In the genomic region with DNA sequence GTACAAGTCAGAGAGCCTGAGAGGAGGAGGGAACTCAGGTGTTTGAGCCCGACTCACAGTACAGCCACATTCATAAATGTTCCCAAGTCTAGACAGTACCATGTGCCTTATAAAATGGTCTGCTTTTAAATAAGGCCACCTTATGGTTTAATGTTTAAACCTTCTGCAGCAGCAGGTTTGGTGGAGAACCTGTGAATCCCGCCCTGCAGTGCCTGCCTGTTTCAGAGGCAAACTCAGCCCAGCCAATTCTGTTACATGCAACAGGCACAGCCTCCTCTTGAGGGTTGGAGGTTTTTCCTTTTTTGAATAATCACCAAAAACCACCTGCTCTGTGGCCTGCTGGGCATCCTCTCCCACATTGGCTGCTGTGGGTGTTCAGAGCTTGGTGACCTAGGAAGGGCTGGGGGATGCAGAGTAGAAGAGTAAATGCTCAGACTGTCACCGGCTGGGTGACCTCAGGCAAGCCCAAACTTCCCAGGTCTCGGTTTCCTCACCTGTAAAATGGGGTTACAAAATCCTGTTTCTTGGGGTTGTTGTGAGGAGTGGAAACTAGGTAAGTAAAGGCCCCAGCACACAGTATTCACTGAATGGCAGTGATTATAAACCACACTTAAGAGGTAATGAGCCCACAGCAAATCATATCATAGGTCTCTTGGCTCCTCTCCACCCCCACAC, we compare ENCODE assay signal across 19 cellular contexts. TPM values are rescaled to one million over a fixed set of nuclear protein-coding genes. Genes with fewer than 3 reads are reported as not detected.
DNase-seq lines count a peak whose midpoint lies in the region; ATAC-seq, FAIRE-seq and TF ChIP-seq lines count a peak whose summit lies in the region.
"Had no signal": no experiment of that assay in that cellular context is flagged by ENCODE, and none has a peak within 500 bp of the region (broad histone marks: within the 10 kb centered on the region; RNA-seq: fewer than 3 reads in every experiment).

No MANE protein-coding gene starts in this region.

- peaks cover 3 to 7% of the 10 kb centered on the region in 2 experiments for H4K20me1 ChIP-seq in H1 (replicated peaks in 1 of 2; ENCODE audit: control insufficient read depth in 1 of 2, insufficient read depth in 2 of 2, low read length in 2 of 2)

- CTCF ChIA-PET in H1 (lab: Charles Lee; ENCODE audit: partially characterized antibody): interaction anchor here (1.0 kb wide), 1 partner anchor 20 kb away, joined by 3 read pairs; no protein-coding TSS in a partner anchor

- peak overlapping the region; percentile 88 for H2BK20ac ChIP-seq in H1 (ENCODE audit: low read length)

- WGBS in heart left ventricle, 4 donors: 71 to 80% (median 77%) methylated on average over 4 of the region's 4 CpGs
- WGBS in H1 (ENCODE audit: extremely low coverage in 1 of 2, insufficient coverage in 1 of 2, insufficient read length in 1 of 2, insufficient replicate concordance in 2 of 2, low coverage in 1 of 2, low lambda C conversion rate in 2 of 2, missing lambda C conversion rate in 1 of 2), 2 experiments: 85% methylated on average over 4 of the region's 4 CpGs; no CpG with 5 or more reads in 1 of the 2 experiments

- H2BK5ac ChIP-seq in H1 (ENCODE audit: low read depth, low read length): peak overlapping the region; percentile 37; the same call in 1 of the 2 replicates

- no peak overlapping the region for H2BK12ac ChIP-seq in H1 (ENCODE audit: low read depth, low read length)

- H3K18ac ChIP-seq in H1 (ENCODE audit: extremely low read depth, low read length): 0 out of 2 replicates have a peak overlapping the region, but pooled peaks have one; percentile 17

- H2AFZ ChIP-seq in H1 (ENCODE audit: low read length): no peak overlapping the region
- H2AFZ ChIP-seq: parathyroid adenoma had no signal

- H2AK5ac ChIP-seq in H1 (ENCODE audit: low read depth, low read length): no peak overlapping the region

- H3K4me1 ChIP-seq in heart left ventricle (peaks cover 27 to 100% (median 93%) of the 10 kb centered on the region in 12 donors), H1 (replicated peaks in 1 of 4; ENCODE audit: control insufficient read depth in 3 of 4, insufficient read depth in 4 of 4, low read length in 3 of 4) (peaks cover 25 to 55% (median 47%) of the 10 kb centered on the region in 4 experiments), mucosa of descending colon (ENCODE audit: low read depth) (peaks cover 35% of the 10 kb centered on the region), tibial artery (peaks cover 14 to 100% (median 90%) of the 10 kb centered on the region in 4 donors)

- peaks cover 7% of the 10 kb centered on the region; the same call in 1 of the 2 replicates for H3K79me1 ChIP-seq in H1 (ENCODE audit: low read depth, low read length)

- H3K27ac ChIP-seq in heart left ventricle (peak overlapping the region in 10 of 12 donors; percentile 18 to 99 (median 81)), H1 (ENCODE audit: low read depth, low read length) (no peak overlapping the region), tibial artery (peak overlapping the region; percentile 82 to 87)
- H3K27ac ChIP-seq: cardiac muscle cell, testis had no signal

- POLR2A ChIA-PET in H1 (lab: Charles Lee; ENCODE audit: partially characterized antibody): interaction anchor here (2.7 to 3.7 kb wide), 2 partner anchors 19 to 28 kb away, joined by 11 to 15 read pairs; partner anchors contain the start of gene NUAK1

- H3K9me3 ChIP-seq in heart left ventricle (no peaks in the 10 kb centered on the region), H1 (ENCODE audit: insufficient read depth in 2 of 2, low read depth in 1 of 2, low read length in 1 of 2) (no peaks in the 10 kb centered on the region), mucosa of descending colon (no peaks in the 10 kb centered on the region), tibial artery (no peaks in the 10 kb centered on the region)
- H3K9me3 ChIP-seq: testis had no signal

- TF ChIP-seq POLR2A in heart left ventricle (IDR thresholded peaks at IDR 0.05) (no peak), H1 (IDR thresholded peaks at IDR 0.05; ENCODE audit: control extremely low read depth in 1 of 2, low read depth in 2 of 2, low read length in 2 of 2) (no peak)

- TF ChIP-seq RAD21 in H1 (IDR thresholded peaks at IDR 0.05 in 1 of 2, conservative IDR thresholded peaks at IDR 0.05 in 1 of 2; ENCODE audit: low read depth in 2 of 2, low read length in 2 of 2): no peak

- H3K79me2 ChIP-seq in H1 (ENCODE audit: control insufficient read depth in 1 of 2, insufficient read depth in 2 of 2, low read length in 2 of 2): peaks cover 4 to 86% of the 10 kb centered on the region in 2 experiments

- no peak overlapping the region for H4K5ac ChIP-seq in H1 (ENCODE audit: insufficient read length, low read depth, low read length)

- H3K27me3 ChIP-seq in heart left ventricle: no peaks in the 10 kb centered on the region
- no peaks in the 10 kb centered on the region for H3K27me3 ChIP-seq in H1 (replicated peaks in 1 of 4; ENCODE audit: control insufficient read depth in 3 of 4, extremely low read depth in 1 of 4, insufficient read depth in 3 of 4, low read length in 3 of 4)
- H3K27me3 ChIP-seq in tibial artery: no peaks in the 10 kb centered on the region
- H3K27me3 ChIP-seq: cardiac muscle cell, testis had no signal

- ATAC-seq in heart left ventricle (no peak), Right ventricle myocardium inferior (no peak), mucosa of descending colon (peak; percentile 62), GM18498 (IDR thresholded peaks at IDR 0.05; ENCODE audit: unreplicated experiment) (no peak)
- ATAC-seq: activated CD4-positive, alpha-beta T cell treated with anti-CD3 and anti-CD28 coated beads for 36 hours had no signal

- no peak overlapping the region for H3K9ac ChIP-seq in H1 (replicated peaks in 1 of 4; ENCODE audit: extremely low read depth in 1 of 4, low read depth in 3 of 4, low read length in 3 of 4)
- H3K9ac ChIP-seq: parathyroid adenoma had no signal

- H3K14ac ChIP-seq in H1 (ENCODE audit: insufficient read length): no peak overlapping the region

- H3K36me3 ChIP-seq in heart left ventricle: peaks cover 0 to 3% (median 0%) of the 10 kb centered on the region in 9 donors
- no peaks in the 10 kb centered on the region for H3K36me3 ChIP-seq in H1 (ENCODE audit: control insufficient read depth in 2 of 4, insufficient read depth in 4 of 4, low read length in 3 of 4)
- no peaks in the 10 kb centered on the region for H3K36me3 ChIP-seq in mucosa of descending colon (ENCODE audit: low read depth)
- no peaks in the 10 kb centered on the region for H3K36me3 ChIP-seq in tibial artery
- H3K36me3 ChIP-seq: cardiac muscle cell had no signal

- H3K4ac ChIP-seq in H1 (replicated peaks; ENCODE audit: insufficient read length, low read depth, low read length): no peak overlapping the region

- intact Hi-C loops in heart left ventricle (cut with DNase I): no loop called here
- intact Hi-C loops in Right ventricle myocardium inferior (cut with DNase I): no loop called here
- intact Hi-C loops in mucosa of descending colon (cut with DNase I, micrococcal nuclease): no loop called here
- intact Hi-C loops in tibial artery (cut with DNase I; ENCODE audit: low total_unique reads): no loop called here

- TF ChIP-seq EP300 in H1 (IDR thresholded peaks at IDR 0.05; ENCODE audit: borderline replicate concordance in 1 of 2, low read depth in 2 of 2, low read length in 2 of 2): no peak

- no peak overlapping the region for H3K4me2 ChIP-seq in H1 (ENCODE audit: insufficient read depth in 1 of 2, low read depth in 2 of 2, low read length in 2 of 2)

- no peak overlapping the region for H4K91ac ChIP-seq in H1 (replicated peaks; ENCODE audit: insufficient read length, low read length)

- H3K56ac ChIP-seq in H1 (replicated peaks; ENCODE audit: insufficient read length, low read depth, low read length): no peak overlapping the region

- no peak overlapping the region for H3K4me3 ChIP-seq in heart left ventricle
- H3K4me3 ChIP-seq in H1 (ENCODE audit: extremely low read depth in 1 of 4, insufficient read depth in 2 of 4, low read depth in 3 of 4, low read length in 4 of 4): no peak overlapping the region
- no peak overlapping the region for H3K4me3 ChIP-seq in mucosa of descending colon
- no peak overlapping the region for H3K4me3 ChIP-seq in tibial artery
- H3K4me3 ChIP-seq: cardiac muscle cell, testis had no signal

- H3K23ac ChIP-seq in H1 (ENCODE audit: insufficient read length): no peak overlapping the region

- no peaks in the 10 kb centered on the region for H3K23me2 ChIP-seq in H1 (ENCODE audit: low read depth, low read length)

- H2BK15ac ChIP-seq in H1 (ENCODE audit: low read length): no peak overlapping the region

- TF ChIP-seq CTCF in heart left ventricle (IDR thresholded peaks at IDR 0.05) (no peak), H1 (IDR thresholded peaks at IDR 0.05; ENCODE audit: control extremely low read depth in 1 of 3, insufficient read depth in 1 of 3, low read depth in 1 of 3, low read length in 3 of 3) (no peak), mucosa of descending colon (IDR thresholded peaks at IDR 0.05) (no peak), tibial artery (IDR thresholded peaks at IDR 0.05) (no peak)

- DNase-seq in heart left ventricle: peak in 1 of 5 donors; percentile 16
- DNase-seq in Right ventricle myocardium inferior (ENCODE audit: missing footprints): no peak
- DNase-seq in H1 (ENCODE audit: low read depth in 1 of 2, low spot score in 2 of 2): no peak
- DNase-seq in mucosa of descending colon: peak in 2 of 3 donors; percentile 48 to 50
- no peak for DNase-seq in tibial artery
- no peak for DNase-seq in activated effector memory CD4-positive, alpha-beta T cell treated with Interleukin-2 at 50 U/mL for 16 hours
- DNase-seq in NCI-H524 treated with DMSO at 0.1 percent for 48 hours (lab: John Stamatoyannopoulos, UW): no peak
- DNase-seq: activated CD4-positive, alpha-beta T cell treated with anti-CD3 and anti-CD28 coated beads for 36 hours; C1 segment of cervical spinal cord; Kasumi-1; NCI-H1092 treated with DMSO at 0.1 percent for 48 hours; small intestine; stimulated activated CD4-positive, alpha-beta T cell treated with anti-CD3 and anti-CD28 coated beads, Interleukin-4, amount 100 ng/mL, for 4 hours; testis had no signal

- FAIRE-seq in H1 (lab: Jason Lieb, UNC): no peak
- FAIRE-seq: A204.1, RCC 7860, small intestine had no signal

- H2BK120ac ChIP-seq in H1 (replicated peaks; ENCODE audit: low read depth, low read length): no peak overlapping the region

- H4K8ac ChIP-seq in H1 (ENCODE audit: extremely low read depth, insufficient read depth, low read length): no peak overlapping the region

RNA-seq across cellular contexts. Expression of gene NUAK1, which starts 28.0 kb away (rescaled TPM):
- total RNA-seq in heart left ventricle (10 to 100 TPM; 34.7 to 50.7 (median 39.8) TPM), Right ventricle myocardium inferior (42.1 TPM), mucosa of descending colon (1 to 10 TPM; 4.9 to 6.8 (median 5.4) TPM)
- polyA plus RNA-seq in heart left ventricle (10 to 100 TPM; 10.5 to 21.5 TPM), H1 (2011; rRNA removed) (6.7 and 7.7 TPM in 2 replicates)
- total RNA-seq in H1 (2021; fragmentation: NEBNext Ultra II Directional; extraction: Animal tissue kit (Norgen Biotek cat#: 25700)): 18.2 and 18.9 TPM in 2 replicates
- polyA plus RNA-seq in H1 (2011; cell fraction: cytosol; rRNA removed): 7.7 TPM
- polyA plus RNA-seq in H1 (2011; cell fraction: nucleus; rRNA removed): 13.5 TPM
- 6.6 to 13.0 TPM (median 9.9 TPM) in 4 replicates for polyA plus RNA-seq in H1 (2012, experiment 1 of 2)
- 4.0 TPM for polyA plus RNA-seq in H1 (2012, experiment 2 of 2)
- 6.9 TPM for polyA plus RNA-seq in H1 (2013, experiment 1 of 2)
- polyA plus RNA-seq in H1 (2013, experiment 2 of 2): 6.9 TPM
- 21.4 and 22.7 TPM in 2 replicates for polyA minus RNA-seq in H1 (2011; rRNA and poly(A)+ RNA removed)
- polyA minus RNA-seq in H1 (2011; cell fraction: cytosol; rRNA and poly(A)+ RNA removed): 12.1 TPM
- 14.6 TPM for polyA minus RNA-seq in H1 (2011; cell fraction: nucleus; rRNA and poly(A)+ RNA removed)
- total RNA-seq: activated CD4-positive, alpha-beta T cell treated with anti-CD3 and anti-CD28 coated beads for 36 hours had no signal

Comparison
In these comparisons a context has a peak if more than half of its experiments do, and no peak if none do; other contexts are left out.
1. DNase-seq: peak in mucosa of descending colon (2 of 3); none in Right ventricle myocardium inferior (single experiment), H1 (0 of 2), tibial artery (0 of 2), activated effector memory CD4-positive, alpha-beta T cell treated with Interleukin-2 at 50 U/mL for 16 hours (single experiment) and NCI-H524 treated with DMSO at 0.1 percent for 48 hours (single experiment).